Comparison of ENCODE assay signal across 8 cellular contexts in genomic region chr11:116641561-116642045, GRCh38.
DNase-seq lines count a peak whose midpoint lies in the region; ATAC-seq and TF ChIP-seq lines count a peak whose summit lies in the region.

No MANE protein-coding gene starts in this region.

- no peaks in the 10 kb centered on the region for H3K23me2 ChIP-seq in H9 (ENCODE audit: insufficient read length, low read depth, low read length, poor library complexity, severe bottlenecking)

- H3K4me1 ChIP-seq in H9 (ENCODE audit: insufficient read depth, low read length) (no peaks in the 10 kb centered on the region), mammary epithelial cell (ENCODE audit: insufficient read depth, low read length) (no peaks in the 10 kb centered on the region), lower lobe of right lung (no peaks in the 10 kb centered on the region)

- H3K9me3 ChIP-seq in H9 (ENCODE audit: control insufficient read depth, low read depth, low read length) = no peaks in the 10 kb centered on the region
- H3K9me3 ChIP-seq in mammary epithelial cell (replicated peaks; ENCODE audit: insufficient read depth, low read length) = no peaks in the 10 kb centered on the region
- no peaks in the 10 kb centered on the region for H3K9me3 ChIP-seq in lower lobe of right lung

- no peak overlapping the region for H2BK5ac ChIP-seq in H9 (ENCODE audit: insufficient read length, low read length)

- intact Hi-C loops in mammary epithelial cell (cut with micrococcal nuclease) = loop anchor here (1.0 to 5.0 kb wide), 4 partner anchors 187 to 1317 kb away; no protein-coding TSS in a partner anchor
- intact Hi-C loops in lower lobe of right lung (cut with DNase I) = no loop called here

- no peak overlapping the region for H2BK12ac ChIP-seq in H9 (ENCODE audit: insufficient read length, low read depth, low read length)

- no peak overlapping the region for H3K9ac ChIP-seq in H9 (ENCODE audit: extremely low read depth, insufficient read length, low read length)
- H3K9ac ChIP-seq in mammary epithelial cell (ENCODE audit: insufficient read depth, low read length) = no peak overlapping the region

- H3K4me3 Mint-ChIP-seq in H9 = no peak overlapping the region

- H3K27me3 ChIP-seq in H9 (ENCODE audit: insufficient read depth, low read length) (no peaks in the 10 kb centered on the region), mammary epithelial cell (ENCODE audit: insufficient read depth, low read length) (no peaks in the 10 kb centered on the region), lower lobe of right lung (ENCODE audit: low read depth) (peaks cover 15% of the 10 kb centered on the region)

- no peak overlapping the region for H3K14ac ChIP-seq in H9 (ENCODE audit: insufficient read depth, low read length)

- no peak overlapping the region; a peak in 1 of 7 replicates for H3K27ac Mint-ChIP-seq in H9

- no peak overlapping the region for H3K18ac ChIP-seq in H9 (ENCODE audit: insufficient read length, low read depth, low read length)

- in situ Hi-C loops in mammary epithelial cell (cut with MboI; ENCODE audit: low sequenced_read_pairs in 2 of 2) = loop anchor here in 1 of 2 donors (25.0 kb wide), 1 partner anchor 179 kb away; no protein-coding TSS in a partner anchor

- H3T11ph ChIP-seq in H9 (ENCODE audit: low read length) = no peak overlapping the region

- no CpG with 5 or more reads among the region's 11 CpGs for WGBS in H9 (ENCODE audit: extremely low coverage, insufficient read length, low lambda C conversion rate)
- WGBS in mammary epithelial cell (ENCODE audit: low coverage, missing lambda C conversion rate) = 7% methylated on average over 5 of the region's 11 CpGs

- H2BK20ac ChIP-seq in H9 (ENCODE audit: low read depth, low read length, poor library complexity, severe bottlenecking) = no peak overlapping the region

- no peak overlapping the region for H2AFZ ChIP-seq in H9 (ENCODE audit: low read length)
- no peak overlapping the region for H2AFZ ChIP-seq in mammary epithelial cell (ENCODE audit: low read depth, low read length)

- no peaks in the 10 kb centered on the region; a peak in 1 of 5 replicates for H3K9me3 Mint-ChIP-seq in H9

- no peak overlapping the region for H3K27ac ChIP-seq in H9 (ENCODE audit: insufficient read length, low read depth, low read length)
- H3K27ac ChIP-seq in mammary epithelial cell (ENCODE audit: insufficient read depth, low read depth, low read length) = no peak overlapping the region
- no peak overlapping the region for H3K27ac ChIP-seq in lower lobe of right lung

- peaks cover 12% of the 10 kb centered on the region for H3K27me3 Mint-ChIP-seq in H9 (ENCODE audit: low read depth)

- H4K20me1 ChIP-seq in H9 (ENCODE audit: control insufficient read depth, insufficient read depth, insufficient read length) (no peaks in the 10 kb centered on the region), mammary epithelial cell (ENCODE audit: insufficient read depth, low read length) (no peaks in the 10 kb centered on the region)

- H3K36me3 Mint-ChIP-seq in H9 (ENCODE audit: insufficient read depth in 1 of 3, low read depth in 3 of 3) = no peaks in the 10 kb centered on the region

- no peak overlapping the region for H4K91ac ChIP-seq in H9 (ENCODE audit: insufficient read length, low read depth, low read length)

- H2BK120ac ChIP-seq in H9 (ENCODE audit: low read depth, low read length, poor library complexity, severe bottlenecking) = no peak overlapping the region

- BruUV-seq in mammary epithelial cell (replicated peaks; lab: Mats Ljungman, UMichigan) = no TSS peak

- H3K23ac ChIP-seq in H9 (ENCODE audit: insufficient read length, low read depth, low read length) = no peak overlapping the region

- H3K4me3 ChIP-seq in mammary epithelial cell (replicated peaks in 1 of 3; ENCODE audit: insufficient read depth in 1 of 3, low read depth in 2 of 3, low read length in 3 of 3) (no peak overlapping the region), lower lobe of right lung (no peak overlapping the region)

- H2BK15ac ChIP-seq in H9 (ENCODE audit: low read depth, low read length) = no peak overlapping the region

- no peaks in the 10 kb centered on the region for H3K79me1 ChIP-seq in H9 (ENCODE audit: insufficient read depth, low read depth, low read length, poor library complexity, severe bottlenecking)

- CTCF ChIA-PET in mammary epithelial cell (lab: Charles Lee; ENCODE audit: low non-redundant PET) = interaction anchor here (0.6 kb wide), 1 partner anchor 990 kb away, joined by 3 read pairs; no protein-coding TSS in a partner anchor

- peaks cover 1 to 14% of the 10 kb centered on the region in 2 experiments for H3K4me1 Mint-ChIP-seq in H9

- no peak overlapping the region for H4K5ac ChIP-seq in H9 (ENCODE audit: insufficient read length, low read depth, low read length)

- DNase-seq in D341Med (ENCODE audit: low spot score) (peak; percentile 90), H9 (peak; percentile 83), NCI-H526 (lab: John Stamatoyannopoulos, UW) (peak; percentile 67 to 94), mammary epithelial cell (peak; percentile 14), lower lobe of right lung (peak; percentile 65)
- DNase-seq in stimulated activated naive CD4-positive, alpha-beta T cell treated with Interleukin-2 at 50 U/mL for 16 hours (lab: John Stamatoyannopoulos, UW) = no peak

- H3K36me3 ChIP-seq in mammary epithelial cell (ENCODE audit: insufficient read depth, low read length) = no peaks in the 10 kb centered on the region
- no peaks in the 10 kb centered on the region for H3K36me3 ChIP-seq in lower lobe of right lung

- no peak overlapping the region for H4K8ac ChIP-seq in H9 (replicated peaks; ENCODE audit: insufficient read length, low read depth, low read length)

- H3K4me2 ChIP-seq in H9 (ENCODE audit: insufficient read depth, insufficient read length, low read length) (no peak overlapping the region), mammary epithelial cell (ENCODE audit: insufficient read depth, low read depth, low read length) (no peak overlapping the region)

- no peak overlapping the region for H3K56ac ChIP-seq in H9 (ENCODE audit: insufficient read length, low read depth, low read length)

- H3K4ac ChIP-seq in H9 (ENCODE audit: low read depth, low read length) = no peak overlapping the region

- dilution Hi-C loops in mammary epithelial cell (cut with HindIII; ENCODE audit: low sequenced_read_pairs) = loop anchor here (5.0 kb wide), 1 partner anchor 104 kb away; no protein-coding TSS in a partner anchor

- ATAC-seq in lower lobe of right lung = peak; percentile 78
- no peak for ATAC-seq in GM19324 (IDR thresholded peaks at IDR 0.05; ENCODE audit: low FRiP score, unreplicated experiment)
- ATAC-seq in HG02870 (IDR thresholded peaks at IDR 0.05; ENCODE audit: unreplicated experiment) = no peak

- TF ChIP-seq CTCF in H9 (conservative IDR thresholded peaks at IDR 0.05) (peak; percentile 94), mammary epithelial cell (conservative IDR thresholded peaks at IDR 0.05 in 1 of 2, IDR thresholded peaks at IDR 0.05 in 1 of 2; ENCODE audit: extremely low read depth in 1 of 2, insufficient read depth in 1 of 2, low read depth in 1 of 2, low read length in 2 of 2) (peak; percentile 87 to 95), lower lobe of right lung (IDR thresholded peaks at IDR 0.05) (peak; percentile 61)

- H3K79me2 ChIP-seq in H9 (ENCODE audit: insufficient read depth, low read length) = no peaks in the 10 kb centered on the region
- no peaks in the 10 kb centered on the region for H3K79me2 ChIP-seq in mammary epithelial cell (ENCODE audit: insufficient read depth, low read length)

- no peak overlapping the region for H2AK5ac ChIP-seq in H9 (ENCODE audit: insufficient read length, low read length)

Comparison
In these comparisons a context has a peak if more than half of its experiments do, and no peak if none do; other contexts are left out.
1. ATAC-seq: peak in lower lobe of right lung (2 of 2); none in GM19324 (single experiment) and HG02870 (single experiment).
2. Peak in every context shown above with its lines, with median percentiles within 50 percentile points of each other: CTCF ChIP-seq.